26 cellular contexts compared by ENCODE assay signal in genomic region chr7:30065746-30066145, GRCh38.
"Had no signal": no experiment of that assay in that cellular context is flagged by ENCODE, and none has a peak within 500 bp of the region (broad histone marks: within the 10 kb centered on the region; RNA-seq: fewer than 3 reads in every experiment).

No MANE protein-coding gene starts in this region.

- H3K4me3 ChIP-seq: left lung, lower lobe of right lung, mucosa of descending colon, ovary, right atrium auricular region, right lobe of liver, smooth muscle cell, stomach, testis, thyroid gland, transverse colon, uterus had no signal

- H3K4me2 ChIP-seq: smooth muscle cell had no signal

- ATAC-seq: left colon; left lung; lower lobe of right lung; mucosa of descending colon; naive thymus-derived CD4-positive, alpha-beta T cell; natural killer cell treated with Interleukin-12 subunit alpha and Interleukin-12 subunit beta and Interleukin-15 and Interleukin-18, amount 100 ng/mL, for 72 hours; right lobe of liver; stimulated activated naive B cell treated with anti-CD40 and anti-IgM and Interleukin-4, amounts not matched to agents 10 μg/mL and 1 μg/mL and 100 μg/mL, for 72 hours; stimulated activated naive CD8-positive, alpha-beta T cell treated with anti-CD3 and anti-CD28 coated beads, Interleukin-15, Interleukin-2, amounts not matched to agents 100 U/mL and 50 U/mL, for 24 hours had no signal

- H3K36me3 ChIP-seq: ovary, right lobe of liver, thyroid gland, uterus had no signal

- H3K27ac ChIP-seq: left lung, lower lobe of right lung, ovary, right atrium auricular region, right lobe of liver, stomach, testis, thyroid gland, transverse colon, uterus had no signal

- H3K9me3 Mint-ChIP-seq: natural killer cell treated with Interleukin-12 subunit alpha and Interleukin-12 subunit beta and Interleukin-15 and Interleukin-18, amount 100 ng/mL, for 72 hours; stimulated activated naive B cell treated with anti-CD40 and anti-IgM and Interleukin-4, amounts not matched to agents 10 μg/mL and 1 μg/mL and 100 μg/mL, for 72 hours had no signal

- H3K4me1 ChIP-seq: lower lobe of right lung, stomach, testis, thyroid gland, uterus had no signal

- H3K27me3 Mint-ChIP-seq: naive thymus-derived CD4-positive, alpha-beta T cell; natural killer cell treated with Interleukin-12 subunit alpha and Interleukin-12 subunit beta and Interleukin-15 and Interleukin-18, amount 100 ng/mL, for 72 hours; progenitor cell of endocrine pancreas; stimulated activated naive B cell treated with anti-CD40 and anti-IgM and Interleukin-4, amounts not matched to agents 10 μg/mL and 1 μg/mL and 100 μg/mL, for 72 hours had no signal

- H3K9me3 ChIP-seq: left lung, lower lobe of right lung, mucosa of descending colon, ovary, right atrium auricular region, right lobe of liver, stomach, testis, thyroid gland, transverse colon, uterus had no signal

- H3K27ac Mint-ChIP-seq: naive thymus-derived CD4-positive, alpha-beta T cell; natural killer cell treated with Interleukin-12 subunit alpha and Interleukin-12 subunit beta and Interleukin-15 and Interleukin-18, amount 100 ng/mL, for 72 hours; stimulated activated naive B cell treated with anti-CD40 and anti-IgM and Interleukin-4, amounts not matched to agents 10 μg/mL and 1 μg/mL and 100 μg/mL, for 72 hours had no signal

- H3K27me3 ChIP-seq: left lung, ovary, right atrium auricular region, right lobe of liver, stomach, testis, thyroid gland, transverse colon, uterus had no signal

- H3K4me1 Mint-ChIP-seq: stimulated activated naive B cell treated with anti-CD40 and anti-IgM and Interleukin-4, amounts not matched to agents 10 μg/mL and 1 μg/mL and 100 μg/mL, for 72 hours had no signal

- H3K4me3 Mint-ChIP-seq: naive thymus-derived CD4-positive, alpha-beta T cell; natural killer cell treated with Interleukin-12 subunit alpha and Interleukin-12 subunit beta and Interleukin-15 and Interleukin-18, amount 100 ng/mL, for 72 hours; stimulated activated naive B cell treated with anti-CD40 and anti-IgM and Interleukin-4, amounts not matched to agents 10 μg/mL and 1 μg/mL and 100 μg/mL, for 72 hours had no signal

- DNase-seq: hippocampal formation; kidney; left colon; left lung; lower lobe of right lung; mesendoderm; midbrain; mucosa of descending colon; naive thymus-derived CD4-positive, alpha-beta T cell; ovary; right lobe of liver; stimulated activated CD4-positive, alpha-beta T cell treated with anti-CD3 and anti-CD28 coated beads, Interleukin-1b, Interleukin-23, amount 100 ng/mL, for 48 hours; stimulated activated CD4-positive, alpha-beta T cell treated with anti-CD3 and anti-CD28 coated beads, Interleukin-2, amount 100 ng/mL, for 48 hours; stimulated activated CD4-positive, alpha-beta T cell treated with anti-CD3 and anti-CD28 coated beads, Interleukin-4, amount 100 ng/mL, for 4 hours; stimulated activated CD8-positive, alpha-beta memory T cell treated with anti-CD3 and anti-CD28 coated beads, Interleukin-4, amount 100 ng/mL, for 48 hours; stimulated activated naive B cell treated with anti-CD40 and anti-IgM and Interleukin-4, amounts not matched to agents 10 μg/mL and 1 μg/mL and 100 μg/mL, for 72 hours; stimulated activated naive CD8-positive, alpha-beta T cell treated with anti-CD3 and anti-CD28 coated beads, Interleukin-15, Interleukin-2, amounts not matched to agents 100 U/mL and 50 U/mL, for 24 hours; stomach; testis; thyroid gland; transverse colon; uterus had no signal
